1 cellular context compared by ENCODE assay signal in genomic region chr11:111926505-111927391, GRCh38.
A peak's percentile ranks its signal among the peaks of the same experiment; 100 is the strongest.
TF ChIP-seq lines count a peak whose summit lies in the region.

No MANE protein-coding gene starts in this region.

TF ChIP-seq in HepG2, 621 proteins besides CTCF, POLR2A, EP300 and RAD21 (continued from another document and continues in another):
- TF ChIP-seq TFE3 (CRISPR knock-in tag; IDR thresholded peaks at IDR 0.05), result 0 out of 2 replicates have a peak, but pooled peaks have one; percentile 37
- 0 out of 2 replicates have a peak, but pooled peaks have one; percentile 24 for TF ChIP-seq HDAC1 (CRISPR knock-in tag; IDR thresholded peaks at IDR 0.05)
- no peak for TF ChIP-seq DMTF1 (CRISPR knock-in tag; IDR thresholded peaks at IDR 0.05)
- 0 out of 2 replicates have a peak, but pooled peaks have one; percentile 24 for TF ChIP-seq RARA (CRISPR knock-in tag; IDR thresholded peaks at IDR 0.05)
- TF ChIP-seq POGK (CRISPR knock-in tag; conservative IDR thresholded peaks at IDR 0.05), result no peak; the same call in 1 of the 2 replicates
- TF ChIP-seq ARID3A (IDR thresholded peaks at IDR 0.05; ENCODE audit: low read depth, low read length), result no peak
- peak; percentile 77; the same call in 1 of the 2 replicates for TF ChIP-seq HOMEZ (CRISPR knock-in tag; IDR thresholded peaks at IDR 0.05; ENCODE audit: low read depth)
- TF ChIP-seq RNF2 (conservative IDR thresholded peaks at IDR 0.05; ENCODE audit: low read depth), result no peak
- TF ChIP-seq ZSCAN21 (CRISPR knock-in tag; IDR thresholded peaks at IDR 0.05; ENCODE audit: borderline replicate concordance), result peak; percentile 81; the same call in 1 of the 2 replicates
- no peak for TF ChIP-seq MNT (IDR thresholded peaks at IDR 0.05)
- TF ChIP-seq ATF6 (CRISPR knock-in tag; conservative IDR thresholded peaks at IDR 0.05), result no peak
- TF ChIP-seq ZNF530 (CRISPR knock-in tag; IDR thresholded peaks at IDR 0.05; ENCODE audit: low read depth), result no peak
- TF ChIP-seq ZFP82 (CRISPR knock-in tag; IDR thresholded peaks at IDR 0.05; ENCODE audit: borderline replicate concordance), result no peak
- TF ChIP-seq NAIF1 (CRISPR knock-in tag; IDR thresholded peaks at IDR 0.05; ENCODE audit: borderline replicate concordance), result no peak
- 0 out of 2 replicates have a peak, but pooled peaks have one; percentile 62 for TF ChIP-seq ZSCAN20 (CRISPR knock-in tag; IDR thresholded peaks at IDR 0.05; ENCODE audit: borderline replicate concordance)
- TF ChIP-seq ATF1 (CRISPR knock-in tag; IDR thresholded peaks at IDR 0.05), result no peak
- no peak for TF ChIP-seq ZNF678 (CRISPR knock-in tag; IDR thresholded peaks at IDR 0.05)
- no peak for TF ChIP-seq ZNF260 (CRISPR knock-in tag; IDR thresholded peaks at IDR 0.05; ENCODE audit: borderline replicate concordance, low read depth)
- TF ChIP-seq NCOA2 (CRISPR knock-in tag; IDR thresholded peaks at IDR 0.05), result peak; percentile 56; the same call in 1 of the 2 replicates
- TF ChIP-seq KAT2B (IDR thresholded peaks at IDR 0.05; ENCODE audit: borderline replicate concordance, low read depth, low read length), result peak; percentile 19; the same call in 1 of the 2 replicates
- TF ChIP-seq ZNF431 (CRISPR knock-in tag; IDR thresholded peaks at IDR 0.05; ENCODE audit: borderline replicate concordance, low read depth), result 0 out of 2 replicates have a peak, but pooled peaks have one; percentile 39
- peak; percentile 55; the same call in 1 of the 2 replicates for TF ChIP-seq HDAC2 (CRISPR knock-in tag; IDR thresholded peaks at IDR 0.05)
- no peak for TF ChIP-seq SCMH1 (CRISPR knock-in tag; IDR thresholded peaks at IDR 0.05; ENCODE audit: borderline replicate concordance)
- 0 out of 2 replicates have a peak, but pooled peaks have one; percentile 63 for TF ChIP-seq ZNF318 (CRISPR knock-in tag; IDR thresholded peaks at IDR 0.05)
- no peak for TF ChIP-seq ZNF841 (CRISPR knock-in tag; IDR thresholded peaks at IDR 0.05; ENCODE audit: borderline replicate concordance)
- TF ChIP-seq PHF21A (CRISPR knock-in tag; IDR thresholded peaks at IDR 0.05), result peak; percentile 64
- TF ChIP-seq REL (CRISPR knock-in tag; conservative IDR thresholded peaks at IDR 0.05), result no peak
- no peak for TF ChIP-seq ZFP1 (CRISPR knock-in tag; IDR thresholded peaks at IDR 0.05)
- TF ChIP-seq GPBP1L1 (CRISPR knock-in tag; IDR thresholded peaks at IDR 0.05), result no peak
- TF ChIP-seq ZNF777 (CRISPR knock-in tag; IDR thresholded peaks at IDR 0.05), result peak; percentile 55; the same call in 1 of the 2 replicates
- TF ChIP-seq ZNF572 (CRISPR knock-in tag; IDR thresholded peaks at IDR 0.05), result no peak
- TF ChIP-seq ZNF382 (CRISPR knock-in tag; IDR thresholded peaks at IDR 0.05; ENCODE audit: borderline replicate concordance), result no peak
- TF ChIP-seq AKAP8 (CRISPR knock-in tag; IDR thresholded peaks at IDR 0.05), result no peak; the same call in 1 of the 2 replicates
